In the genomic region with DNA sequence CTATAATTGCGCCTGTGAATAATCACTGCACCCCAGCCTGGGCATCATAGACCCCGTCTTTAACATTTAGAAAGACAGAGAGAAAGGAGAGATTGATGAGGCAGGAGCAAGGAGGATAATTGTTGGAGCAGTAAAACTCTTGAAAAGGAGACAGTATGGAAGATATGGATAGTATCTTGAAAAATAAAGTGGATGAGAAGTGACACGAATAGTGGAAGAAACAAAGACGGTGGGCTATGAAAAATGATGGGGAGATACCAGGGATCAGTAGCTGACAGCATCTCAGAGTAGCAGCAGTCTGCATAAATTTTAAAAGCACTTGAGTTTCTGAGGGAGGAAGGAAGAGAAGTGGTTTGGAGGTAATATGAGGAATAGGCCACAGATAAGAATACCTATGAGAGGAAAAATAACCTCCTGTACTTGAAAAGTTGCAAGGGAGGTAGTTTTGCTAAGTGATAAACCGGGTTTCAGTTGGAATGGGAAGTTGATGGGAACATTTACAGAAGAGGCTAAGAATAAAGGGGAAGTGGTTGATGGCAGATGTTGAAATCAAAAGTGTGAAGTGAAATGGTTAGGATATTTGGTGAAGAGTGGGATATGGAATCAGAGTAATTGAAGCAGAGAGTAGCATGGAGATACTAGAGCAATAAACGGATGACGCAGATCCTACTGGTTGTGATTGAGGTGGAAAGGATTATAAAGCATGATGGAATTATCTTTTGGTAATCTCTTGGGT, we compare ENCODE assay signal across 1 cellular context.
TF ChIP-seq lines count a peak whose summit lies in the region.

No MANE protein-coding gene starts in this region.

TF ChIP-seq in HepG2, 621 proteins besides CTCF, POLR2A, EP300 and RAD21:
- TF ChIP-seq, protein P1, sequence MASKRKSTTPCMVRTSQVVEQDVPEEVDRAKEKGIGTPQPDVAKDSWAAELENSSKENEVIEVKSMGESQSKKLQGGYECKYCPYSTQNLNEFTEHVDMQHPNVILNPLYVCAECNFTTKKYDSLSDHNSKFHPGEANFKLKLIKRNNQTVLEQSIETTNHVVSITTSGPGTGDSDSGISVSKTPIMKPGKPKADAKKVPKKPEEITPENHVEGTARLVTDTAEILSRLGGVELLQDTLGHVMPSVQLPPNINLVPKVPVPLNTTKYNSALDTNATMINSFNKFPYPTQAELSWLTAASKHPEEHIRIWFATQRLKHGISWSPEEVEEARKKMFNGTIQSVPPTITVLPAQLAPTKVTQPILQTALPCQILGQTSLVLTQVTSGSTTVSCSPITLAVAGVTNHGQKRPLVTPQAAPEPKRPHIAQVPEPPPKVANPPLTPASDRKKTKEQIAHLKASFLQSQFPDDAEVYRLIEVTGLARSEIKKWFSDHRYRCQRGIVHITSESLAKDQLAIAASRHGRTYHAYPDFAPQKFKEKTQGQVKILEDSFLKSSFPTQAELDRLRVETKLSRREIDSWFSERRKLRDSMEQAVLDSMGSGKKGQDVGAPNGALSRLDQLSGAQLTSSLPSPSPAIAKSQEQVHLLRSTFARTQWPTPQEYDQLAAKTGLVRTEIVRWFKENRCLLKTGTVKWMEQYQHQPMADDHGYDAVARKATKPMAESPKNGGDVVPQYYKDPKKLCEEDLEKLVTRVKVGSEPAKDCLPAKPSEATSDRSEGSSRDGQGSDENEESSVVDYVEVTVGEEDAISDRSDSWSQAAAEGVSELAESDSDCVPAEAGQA (IDR thresholded peaks at IDR 0.05; ENCODE audit: low read depth) = no peak
- TF ChIP-seq, protein P1 (CRISPR knock-in tag; IDR thresholded peaks at IDR 0.05; ENCODE audit: borderline replicate concordance) = no peak
- TF ChIP-seq PRPF4 (IDR thresholded peaks at IDR 0.05; ENCODE audit: low read depth, low read length, poor library complexity, severe bottlenecking) (no peak), ZNF350 (CRISPR knock-in tag; IDR thresholded peaks at IDR 0.05; ENCODE audit: borderline replicate concordance, low read depth) (no peak), HDAC2 (CRISPR knock-in tag; IDR thresholded peaks at IDR 0.05) (no peak), ZFY (CRISPR knock-in tag; IDR thresholded peaks at IDR 0.05) (no peak), ZFP41 (CRISPR knock-in tag; IDR thresholded peaks at IDR 0.05; ENCODE audit: borderline replicate concordance) (no peak), SMYD3 (CRISPR knock-in tag; IDR thresholded peaks at IDR 0.05) (no peak), NR2F2 (IDR thresholded peaks at IDR 0.05; ENCODE audit: borderline replicate concordance, low read depth) (no peak), ARNT2 (CRISPR knock-in tag; IDR thresholded peaks at IDR 0.05; ENCODE audit: low read depth) (no peak), ZNF136 (CRISPR knock-in tag; IDR thresholded peaks at IDR 0.05; ENCODE audit: low read depth) (no peak), ZFP91 (CRISPR knock-in tag; IDR thresholded peaks at IDR 0.05; ENCODE audit: borderline replicate concordance) (no peak), ZFP90 (CRISPR knock-in tag; IDR thresholded peaks at IDR 0.05; ENCODE audit: borderline replicate concordance) (no peak)
- TF ChIP-seq, protein P2, sequence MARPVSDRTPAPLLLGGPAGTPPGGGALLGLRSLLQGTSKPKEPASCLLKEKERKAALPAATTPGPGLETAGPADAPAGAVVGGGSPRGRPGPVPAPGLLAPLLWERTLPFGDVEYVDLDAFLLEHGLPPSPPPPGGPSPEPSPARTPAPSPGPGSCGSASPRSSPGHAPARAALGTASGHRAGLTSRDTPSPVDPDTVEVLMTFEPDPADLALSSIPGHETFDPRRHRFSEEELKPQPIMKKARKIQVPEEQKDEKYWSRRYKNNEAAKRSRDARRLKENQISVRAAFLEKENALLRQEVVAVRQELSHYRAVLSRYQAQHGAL (CRISPR knock-in tag; IDR thresholded peaks at IDR 0.05; ENCODE audit: not compliant biosample characterization) = no peak
- TF ChIP-seq, protein P3, sequence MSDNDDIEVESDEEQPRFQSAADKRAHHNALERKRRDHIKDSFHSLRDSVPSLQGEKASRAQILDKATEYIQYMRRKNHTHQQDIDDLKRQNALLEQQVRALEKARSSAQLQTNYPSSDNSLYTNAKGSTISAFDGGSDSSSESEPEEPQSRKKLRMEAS (IDR thresholded peaks at IDR 0.05) = no peak
